Comparison of ENCODE assay signal across 16 cellular contexts in genomic region chr9:89639961-89640360, GRCh38. TPM values are rescaled to one million over a fixed set of nuclear protein-coding genes. Genes with fewer than 3 reads are reported as not detected.
DNase-seq lines count a peak whose midpoint lies in the region; ATAC-seq and TF ChIP-seq lines count a peak whose summit lies in the region.
"Had no signal": no experiment of that assay in that cellular context is flagged by ENCODE, and none has a peak within 500 bp of the region (broad histone marks: within the 10 kb centered on the region; RNA-seq: fewer than 3 reads in every experiment).

No MANE protein-coding gene starts in this region.

- intact Hi-C loops in posterior vena cava (cut with DNase I) = no loop called here
- intact Hi-C loops in testis (cut with DNase I; ENCODE audit: low total_unique reads) = loop anchor here (2.0 kb wide), 1 partner anchor 21 kb away; no protein-coding TSS in a partner anchor

- TF ChIP-seq CTCF in gastroesophageal sphincter (IDR thresholded peaks at IDR 0.05) (no peak), testis (IDR thresholded peaks at IDR 0.05) (no peak), foreskin fibroblast (IDR thresholded peaks at IDR 0.05; ENCODE audit: low read depth, low read length) (no peak)

- H3K4me1 ChIP-seq in gastroesophageal sphincter (peaks cover 0 to 49% (median 20%) of the 10 kb centered on the region in 3 donors), testis (peaks cover 35% of the 10 kb centered on the region)

- no peak for TF ChIP-seq EP300 in gastroesophageal sphincter (IDR thresholded peaks at IDR 0.05)

- TF ChIP-seq POLR2A in gastroesophageal sphincter (IDR thresholded peaks at IDR 0.05) = no peak
- no peak for TF ChIP-seq POLR2A in testis (IDR thresholded peaks at IDR 0.05)

- 89% methylated on average over 1 of the region's 5 CpGs; no CpG with 5 or more reads in 1 of the 2 donors for WGBS in gastroesophageal sphincter (ENCODE audit: low coverage in 1 of 2), 2 donors
- 80% methylated on average over 5 of the region's 5 CpGs; no CpG with 5 or more reads in 1 of the 2 donors for WGBS in testis, 2 donors

- H3K27me3 ChIP-seq in gastroesophageal sphincter (no peaks in the 10 kb centered on the region), testis (no peaks in the 10 kb centered on the region)
- H3K27me3 ChIP-seq: body of pancreas had no signal

- peak overlapping the region; percentile 56 for H3K27ac ChIP-seq in angular gyrus (ENCODE audit: low read depth, low read length)
- H3K27ac ChIP-seq in gastroesophageal sphincter = peak overlapping the region; percentile 72 to 90 (median 84)
- peak overlapping the region; percentile 8 to 82 for H3K27ac ChIP-seq in testis
- H3K27ac ChIP-seq: body of pancreas, SK-N-MC had no signal

- DNase-seq in posterior vena cava (ENCODE audit: low spot score) (peak; percentile 54), testis (no peak), NCI-H146 treated with DMSO at 0.1 percent for 48 hours (lab: John Stamatoyannopoulos, UW; ENCODE audit: unreplicated experiment) (no peak), hippocampal formation (lab: John Stamatoyannopoulos, UW) (no peak), foreskin fibroblast (no peak), AG08395 (ENCODE audit: low spot score) (no peak)
- DNase-seq: activated naive CD4-positive, alpha-beta T cell treated with anti-CD3 and anti-CD28 coated beads for 36 hours; COR-L47; natural killer cell; NCI-H2081 treated with DMSO at 0.1 percent for 48 hours; NCI-H524 treated with DMSO at 0.1 percent for 48 hours had no signal

- ATAC-seq in gastroesophageal sphincter = no peak
- ATAC-seq: body of pancreas had no signal

- H3K4me3 ChIP-seq in gastroesophageal sphincter (peak overlapping the region in 1 of 2 donors; percentile 33), testis (peak overlapping the region in 1 of 2 donors; percentile 8), foreskin fibroblast (ENCODE audit: low read depth in 1 of 2, low read length in 2 of 2) (no peak overlapping the region)
- H3K4me3 ChIP-seq: body of pancreas, lung, SK-N-MC had no signal

- no peaks in the 10 kb centered on the region for H3K36me3 ChIP-seq in gastroesophageal sphincter
- H3K36me3 ChIP-seq in testis (ENCODE audit: low read depth, missing control alignments) = no peaks in the 10 kb centered on the region

- no peaks in the 10 kb centered on the region for H3K9me3 ChIP-seq in gastroesophageal sphincter
- H3K9me3 ChIP-seq in testis = no peaks in the 10 kb centered on the region
- H3K9me3 ChIP-seq: body of pancreas had no signal

RNA-seq across cellular contexts. Expression of gene GADD45G, which starts 35.1 kb away (rescaled TPM):
- total RNA-seq in gastroesophageal sphincter = 100 to 1,000 TPM in 1 of 4 donors, 10 to 100 TPM in 3; 63.5 to 150 (median 91.8) TPM
- total RNA-seq in posterior vena cava = 10 to 100 TPM in 1 of 2 donors, 1 to 10 TPM in 1; 9.2 to 20.7 TPM
- 10 to 100 TPM; 66.1 to 72.8 TPM for total RNA-seq in testis
- polyA plus RNA-seq in testis (ENCODE audit: insufficient read depth, low read depth, low replicate concordance) = 29.1 TPM
